ENCODE assay signal across 10 cellular contexts in genomic region chr16:50360779-50361178, GRCh38. TPM values are rescaled to one million over a fixed set of nuclear protein-coding genes. Genes with fewer than 3 reads are reported as not detected.
DNase-seq lines count a peak whose midpoint lies in the region; ATAC-seq and TF ChIP-seq lines count a peak whose summit lies in the region.
"Had no signal": no experiment of that assay in that cellular context is flagged by ENCODE, and none has a peak within 500 bp of the region (broad histone marks: within the 10 kb centered on the region; RNA-seq: fewer than 3 reads in every experiment).

No MANE protein-coding gene starts in this region.

- DNase-seq in DMS 273 treated with DMSO at 0.1 percent for 48 hours (lab: John Stamatoyannopoulos, UW) (peak; percentile 83), NCI-H2171 treated with DMSO at 0.1 percent for 48 hours (lab: John Stamatoyannopoulos, UW) (peak; percentile 84), renal cortical epithelial cell (ENCODE audit: low read depth) (peak; percentile 61), germinal center (ENCODE audit: low spot score) (no peak), GM10248 (ENCODE audit: extremely low spot score) (no peak)
- DNase-seq: DMS153, NCI-H510A, SIG-M5 had no signal

- POLR2A ChIA-PET in GM10248 (lab: Yijun Ruan, JAX) = no interaction called here

- TF ChIP-seq CTCF in GM10248 (IDR thresholded peaks at IDR 0.05; ENCODE audit: control extremely low read depth, extremely low read depth, low read depth, missing control alignments) = no peak

- CTCF ChIA-PET in GM10248 (lab: Yijun Ruan, JAX) = interaction anchor here (0.8 to 9.9 kb wide), 13 partner anchors 6 to 445 kb away, joined by 3 to 103 read pairs (median 6); partner anchors contain the start of genes BRD7 and CNEP1R1

- ATAC-seq in esophagus mucosa = peak; percentile 50
- no peak for ATAC-seq in HG03045 (IDR thresholded peaks at IDR 0.05; ENCODE audit: unreplicated experiment)

RNA-seq across cellular contexts. Expression of gene BRD7, which starts 8.0 kb away (rescaled TPM):
- 63.9 TPM for total RNA-seq in esophagus mucosa
- total RNA-seq in renal cortical epithelial cell = 38.2 and 67.6 TPM in 2 replicates

Comparison
In these comparisons a context has a peak if more than half of its experiments do, and no peak if none do; other contexts are left out.
1. DNase-seq: peak in DMS 273 treated with DMSO at 0.1 percent for 48 hours (single experiment), NCI-H2171 treated with DMSO at 0.1 percent for 48 hours (single experiment) and renal cortical epithelial cell (single experiment); none in germinal center (single experiment) and GM10248 (single experiment).